12 cellular contexts compared by ENCODE assay signal in genomic region chr21:43663033-43663432, GRCh38.
"Had no signal": no experiment of that assay in that cellular context is flagged by ENCODE, and none has a peak within 500 bp of the region (broad histone marks: within the 10 kb centered on the region; RNA-seq: fewer than 3 reads in every experiment).

No MANE protein-coding gene starts in this region.

- H3K36me3 ChIP-seq: right atrium auricular region had no signal

- H3K9me3 Mint-ChIP-seq: immature natural killer cell had no signal

- H3K4me3 ChIP-seq: right atrium auricular region, suprapubic skin had no signal

- DNase-seq: activated effector memory CD4-positive, alpha-beta T cell treated with anti-CD3 and anti-CD28 coated beads, Interleukin-2, amount 50 U/mL, for 16 hours; dermis blood vessel endothelial cell; head of caudate nucleus; immature natural killer cell; stimulated activated CD4-positive, alpha-beta T cell treated with anti-CD3 and anti-CD28 coated beads, Interleukin-15, amount 100 ng/mL, for 24 hours; stimulated activated CD4-positive, alpha-beta T cell treated with anti-CD3 and anti-CD28 coated beads, Interleukin-4, amount 100 ng/mL, for 1 hour; stimulated activated naive CD4-positive, alpha-beta T cell treated with Interleukin-2 at 50 U/mL for 16 hours; T1000; trophoblast cell had no signal

- H3K27ac ChIP-seq: right atrium auricular region, suprapubic skin had no signal

- H3K27ac Mint-ChIP-seq: immature natural killer cell, progenitor cell of endocrine pancreas had no signal

- H3K27me3 Mint-ChIP-seq: progenitor cell of endocrine pancreas had no signal

- H3K27me3 ChIP-seq: right atrium auricular region, suprapubic skin had no signal

- H3K9me3 ChIP-seq: right atrium auricular region, suprapubic skin had no signal
